ENCODE assay signal across 9 cellular contexts in genomic region chr4:70559216-70559830, GRCh38. TPM values are rescaled to one million over a fixed set of nuclear protein-coding genes. Genes with fewer than 3 reads are reported as not detected.
DNase-seq lines count a peak whose midpoint lies in the region; ATAC-seq and TF ChIP-seq lines count a peak whose summit lies in the region.
"Had no signal": no experiment of that assay in that cellular context is flagged by ENCODE, and none has a peak within 500 bp of the region (broad histone marks: within the 10 kb centered on the region; RNA-seq: fewer than 3 reads in every experiment).

No MANE protein-coding gene starts in this region.

- no peaks in the 10 kb centered on the region for H3K4me1 ChIP-seq in OCI-LY7 (ENCODE audit: insufficient read depth, low read length, poor library complexity, severe bottlenecking)

- H3K27me3 ChIP-seq in CD4-positive, alpha-beta T cell (ENCODE audit: control insufficient read depth, insufficient read depth, low read length): no peaks in the 10 kb centered on the region

- H3K4me2 ChIP-seq in OCI-LY7 (ENCODE audit: low read length): no peak overlapping the region

- peak overlapping the region; percentile 28; the same call in 1 of the 2 replicates for H2AFZ ChIP-seq in OCI-LY7 (ENCODE audit: low read length)

- no peaks in the 10 kb centered on the region for H3K36me3 ChIP-seq in OCI-LY7 (ENCODE audit: insufficient read depth, low read length)

- no peak overlapping the region for H3K27ac Mint-ChIP-seq in CD4-positive, alpha-beta T cell
- no peak overlapping the region for H3K27ac Mint-ChIP-seq in immature natural killer cell
- H3K27ac Mint-ChIP-seq: stimulated activated naive CD8-positive, alpha-beta T cell treated with anti-CD3 and anti-CD28 coated beads, Interleukin-15, Interleukin-2, amounts not matched to agents 100 ng/mL and 50 ng/mL, for 24 hours had no signal

- no peaks in the 10 kb centered on the region for H3K36me3 Mint-ChIP-seq in CD4-positive, alpha-beta T cell (ENCODE audit: low read depth)
- no peaks in the 10 kb centered on the region for H3K36me3 Mint-ChIP-seq in immature natural killer cell

- no peaks in the 10 kb centered on the region for H3K27me3 Mint-ChIP-seq in CD4-positive, alpha-beta T cell
- H3K27me3 Mint-ChIP-seq in immature natural killer cell (ENCODE audit: low read depth in 3 of 3): peaks cover 0 to 2% (median 0%) of the 10 kb centered on the region in 3 donors
- H3K27me3 Mint-ChIP-seq: stimulated activated naive CD8-positive, alpha-beta T cell treated with anti-CD3 and anti-CD28 coated beads, Interleukin-15, Interleukin-2, amounts not matched to agents 100 ng/mL and 50 ng/mL, for 24 hours had no signal

- peak in 7 of 10 experiments; percentile 3 to 28 (median 4) for DNase-seq in CD4-positive, alpha-beta T cell
- DNase-seq in OCI-LY7 (ENCODE audit: low spot score): peak; percentile 55
- DNase-seq in astrocyte of the cerebellum (ENCODE audit: low read depth): peak; percentile 23
- DNase-seq in immature natural killer cell: peak; percentile 11 to 17 (median 13)
- peak; percentile 28 to 40 for DNase-seq in stimulated activated CD4-positive, alpha-beta T cell treated with anti-CD3 and anti-CD28 coated beads, Interleukin-2, amount 100 ng/mL, for 24 hours
- DNase-seq in GF-D8 (lab: John Stamatoyannopoulos, UW): no peak

- no peak overlapping the region for H3K4me3 Mint-ChIP-seq in CD4-positive, alpha-beta T cell
- H3K4me3 Mint-ChIP-seq in immature natural killer cell: no peak overlapping the region
- H3K4me3 Mint-ChIP-seq: stimulated activated naive CD8-positive, alpha-beta T cell treated with anti-CD3 and anti-CD28 coated beads, Interleukin-15, Interleukin-2, amounts not matched to agents 100 ng/mL and 50 ng/mL, for 24 hours had no signal

- no peaks in the 10 kb centered on the region for H3K9me2 ChIP-seq in OCI-LY7 (ENCODE audit: insufficient read depth, low read length)

- H3K79me2 ChIP-seq in OCI-LY7 (ENCODE audit: insufficient read depth, low read depth, low read length): no peaks in the 10 kb centered on the region

- BruUV-seq in OCI-LY7 (replicated peaks; lab: Mats Ljungman, UMichigan): no TSS peak

- CTCF ChIA-PET in CD4-positive, alpha-beta T cell (lab: Charles Lee): interaction anchor here (1.2 kb wide), 1 partner anchor 9 kb away, joined by 4 read pairs; no protein-coding TSS in a partner anchor
- CTCF ChIA-PET in OCI-LY7 (lab: Charles Lee; ENCODE audit: unreplicated experiment): no interaction called here

- intact Hi-C loops in CD4-positive, alpha-beta T cell (cut with DNase I, micrococcal nuclease): no loop called here
- intact Hi-C loops in OCI-LY7 (cut with micrococcal nuclease; ENCODE audit: unreplicated experiment): no loop called here

- TF ChIP-seq CTCF in CD4-positive, alpha-beta T cell (IDR thresholded peaks at IDR 0.05): peak; percentile 74
- TF ChIP-seq CTCF in OCI-LY7 (conservative IDR thresholded peaks at IDR 0.05; ENCODE audit: low read length) (peak; percentile 93), astrocyte of the cerebellum (IDR thresholded peaks at IDR 0.05; ENCODE audit: low read depth, low read length, missing control alignments) (peak; percentile 85)

- in situ Hi-C loops in astrocyte of the cerebellum (cut with HindIII; ENCODE audit: low sequenced_read_pairs): no loop called here

- H3K4me3 ChIP-seq in OCI-LY7 (ENCODE audit: low read depth, low read length, poor library complexity, severe bottlenecking) (no peak overlapping the region), astrocyte of the cerebellum (ENCODE audit: low read depth, low read length) (no peak overlapping the region)

- no peaks in the 10 kb centered on the region for H3K9me3 ChIP-seq in CD4-positive, alpha-beta T cell (ENCODE audit: control insufficient read depth, low read length)
- H3K9me3 ChIP-seq in OCI-LY7 (ENCODE audit: low read length): no peaks in the 10 kb centered on the region

- POLR2A ChIA-PET in CD4-positive, alpha-beta T cell (lab: Charles Lee): no interaction called here
- POLR2A ChIA-PET in OCI-LY7 (lab: Charles Lee): interaction anchor here (0.5 to 0.8 kb wide), 3 partner anchors 31 to 812 kb away, joined by 3 read pairs; no protein-coding TSS in a partner anchor

- no peaks in the 10 kb centered on the region for H3K9me3 Mint-ChIP-seq in CD4-positive, alpha-beta T cell
- H3K9me3 Mint-ChIP-seq in immature natural killer cell: peaks cover 0 to 2% (median 0%) of the 10 kb centered on the region in 6 donors
- H3K9me3 Mint-ChIP-seq: stimulated activated naive CD8-positive, alpha-beta T cell treated with anti-CD3 and anti-CD28 coated beads, Interleukin-15, Interleukin-2, amounts not matched to agents 100 ng/mL and 50 ng/mL, for 24 hours had no signal

- H3K27ac ChIP-seq in CD4-positive, alpha-beta T cell (ENCODE audit: low read depth, low read length): no peak overlapping the region
- H3K27ac ChIP-seq in OCI-LY7 (ENCODE audit: low read depth, low read length, poor library complexity, severe bottlenecking): no peak overlapping the region

- peaks cover 6% of the 10 kb centered on the region for H3K4me1 Mint-ChIP-seq in CD4-positive, alpha-beta T cell (ENCODE audit: low read depth)
- peaks cover 6 to 14% of the 10 kb centered on the region in 2 donors for H3K4me1 Mint-ChIP-seq in immature natural killer cell

- H4K20me1 ChIP-seq in OCI-LY7 (ENCODE audit: insufficient read depth, low read length): no peaks in the 10 kb centered on the region

- ATAC-seq in CD4-positive, alpha-beta T cell (ENCODE audit: poor library complexity): no peak
- ATAC-seq in GM18858 (IDR thresholded peaks at IDR 0.05; ENCODE audit: unreplicated experiment): peak; percentile 69
- ATAC-seq in HG03432 (IDR thresholded peaks at IDR 0.05; ENCODE audit: unreplicated experiment): peak; percentile 78

RNA-seq across cellular contexts. Expression of gene AMBN, which starts 32.7 kb away (rescaled TPM):
- not detected for total RNA-seq in CD4-positive, alpha-beta T cell
- not detected in 2 replicates for total RNA-seq in OCI-LY7 (2014; rRNA removed; shearing (Covaris generic))
- total RNA-seq in OCI-LY7 (2022): not detected in 2 replicates
- polyA plus RNA-seq in immature natural killer cell: not detected

RNA-seq across cellular contexts. Expression of gene AMTN, which starts 41.0 kb away (rescaled TPM):
- total RNA-seq in CD4-positive, alpha-beta T cell: not detected
- total RNA-seq in OCI-LY7 (2014; rRNA removed; shearing (Covaris generic)): not detected in 2 replicates
- total RNA-seq in OCI-LY7 (2022): not detected in 2 replicates
- polyA plus RNA-seq in immature natural killer cell: not detected
